ENCODE assay signal across 29 cellular contexts in genomic region chr9:12838546-12838945, GRCh38.
DNase-seq lines count a peak whose midpoint lies in the region; ATAC-seq and TF ChIP-seq lines count a peak whose summit lies in the region.
"Had no signal": no experiment of that assay in that cellular context is flagged by ENCODE, and none has a peak within 500 bp of the region (broad histone marks: within the 10 kb centered on the region; RNA-seq: fewer than 3 reads in every experiment).

No MANE protein-coding gene starts in this region.

- no peak for TF ChIP-seq CTCF in astrocyte of the spinal cord (IDR thresholded peaks at IDR 0.05; ENCODE audit: low read depth, low read length)
- TF ChIP-seq CTCF in fibroblast of the aortic adventitia (IDR thresholded peaks at IDR 0.05; ENCODE audit: insufficient read depth, low read length): no peak
- no peak for TF ChIP-seq CTCF in osteocyte (IDR thresholded peaks at IDR 0.05)

- peaks cover 20% of the 10 kb centered on the region for H3K9me3 Mint-ChIP-seq in osteocyte (ENCODE audit: unreplicated experiment)

- H3K4me3 ChIP-seq in astrocyte of the spinal cord (ENCODE audit: low read depth, low read length) (no peak overlapping the region), fibroblast of the aortic adventitia (ENCODE audit: low read depth, low read length) (no peak overlapping the region)
- H3K4me3 ChIP-seq: colonic mucosa, heart right ventricle, smooth muscle cell, vagina had no signal

- H3K4me1 Mint-ChIP-seq in osteocyte (ENCODE audit: unreplicated experiment): peaks cover 8% of the 10 kb centered on the region
- H3K4me1 Mint-ChIP-seq: activated naive CD8-positive, alpha-beta T cell treated with anti-CD3 and anti-CD28 coated beads, Interleukin-2, amount 50 U/mL, for 24 hours; neural crest cell had no signal

- in situ Hi-C loops in astrocyte of the spinal cord (cut with HindIII; ENCODE audit: low sequenced_read_pairs): no loop called here

- DNase-seq in EH (ENCODE audit: low read depth) (peak; percentile 31), astrocyte of the spinal cord (ENCODE audit: low read depth, low spot score) (peak; percentile 19), fibroblast of the aortic adventitia (ENCODE audit: low read depth) (peak; percentile 56), osteocyte (ENCODE audit: extremely low spot score, unreplicated experiment) (no peak), NCI-H1436 treated with DMSO at 0.1 percent for 48 hours (lab: John Stamatoyannopoulos, UW) (no peak), globus pallidus (ENCODE audit: low spot score) (no peak)
- DNase-seq: ACHN; activated CD4-positive, alpha-beta memory T cell treated with anti-CD3 and anti-CD28 coated beads for 36 hours; activated CD4-positive, CD25-positive, alpha-beta regulatory T cell treated with anti-CD3 and anti-CD28 coated beads, Interleukin-2, amount 50 U/mL, for 72 hours; activated naive CD8-positive, alpha-beta T cell treated with anti-CD3 and anti-CD28 coated beads, Interleukin-2, amount 50 U/mL, for 24 hours; activated T-cell treated with anti-CD3 and anti-CD28 coated beads, Interleukin-2, amount 50 U/mL, for 72 hours; C1 segment of cervical spinal cord; colonic mucosa; effector CD8-positive, alpha-beta T cell; foreskin keratinocyte; H7; heart right ventricle; Karpas-422; mammary epithelial cell; NCI-H446; NCI-H774; SHP77 treated with DMSO at 0.1 percent for 48 hours had no signal

- H3K4me3 Mint-ChIP-seq in osteocyte (ENCODE audit: unreplicated experiment): no peak overlapping the region
- H3K4me3 Mint-ChIP-seq: activated CD4-positive, alpha-beta memory T cell treated with anti-CD3 and anti-CD28 coated beads for 36 hours; activated naive CD8-positive, alpha-beta T cell treated with anti-CD3 and anti-CD28 coated beads, Interleukin-2, amount 50 U/mL, for 24 hours; activated T-cell treated with anti-CD3 and anti-CD28 coated beads, Interleukin-2, amount 50 U/mL, for 72 hours; neural crest cell; stimulated activated naive CD8-positive, alpha-beta T cell treated with anti-CD3 and anti-CD28 coated beads, Interleukin-15, Interleukin-2, amounts not matched to agents 100 ng/mL and 50 ng/mL, for 24 hours; T-helper 2 cell treated with Interferon-gamma antibody and Interleukin-4, amounts not matched to agents 5 μg/mL and 100 μg/mL, for 36 hours had no signal

- ATAC-seq in HG03354 (IDR thresholded peaks at IDR 0.05; ENCODE audit: poor library complexity, severe bottlenecking, unreplicated experiment): no peak
- ATAC-seq in HG03571 (IDR thresholded peaks at IDR 0.05; ENCODE audit: unreplicated experiment): no peak
- ATAC-seq: activated naive CD8-positive, alpha-beta T cell treated with anti-CD3 and anti-CD28 coated beads, Interleukin-2, amount 50 U/mL, for 24 hours; activated T-cell treated with anti-CD3 and anti-CD28 coated beads, Interleukin-2, amount 50 U/mL, for 72 hours; foreskin keratinocyte; heart right ventricle had no signal

- peaks cover 12% of the 10 kb centered on the region for H3K36me3 Mint-ChIP-seq in osteocyte (ENCODE audit: unreplicated experiment)
- H3K36me3 Mint-ChIP-seq: activated CD4-positive, alpha-beta memory T cell treated with anti-CD3 and anti-CD28 coated beads for 36 hours had no signal

- H3K27me3 Mint-ChIP-seq in osteocyte (ENCODE audit: unreplicated experiment): no peaks in the 10 kb centered on the region
- H3K27me3 Mint-ChIP-seq: activated CD4-positive, alpha-beta memory T cell treated with anti-CD3 and anti-CD28 coated beads for 36 hours; activated naive CD8-positive, alpha-beta T cell treated with anti-CD3 and anti-CD28 coated beads, Interleukin-2, amount 50 U/mL, for 24 hours; stimulated activated naive CD8-positive, alpha-beta T cell treated with anti-CD3 and anti-CD28 coated beads, Interleukin-15, Interleukin-2, amounts not matched to agents 100 ng/mL and 50 ng/mL, for 24 hours had no signal

- peak overlapping the region; percentile 45 for H3K27ac Mint-ChIP-seq in osteocyte (ENCODE audit: unreplicated experiment)
- H3K27ac Mint-ChIP-seq: activated CD4-positive, alpha-beta memory T cell treated with anti-CD3 and anti-CD28 coated beads for 36 hours; activated naive CD8-positive, alpha-beta T cell treated with anti-CD3 and anti-CD28 coated beads, Interleukin-2, amount 50 U/mL, for 24 hours; activated T-cell treated with anti-CD3 and anti-CD28 coated beads, Interleukin-2, amount 50 U/mL, for 72 hours; stimulated activated naive CD8-positive, alpha-beta T cell treated with anti-CD3 and anti-CD28 coated beads, Interleukin-15, Interleukin-2, amounts not matched to agents 100 ng/mL and 50 ng/mL, for 24 hours; T-helper 2 cell treated with Interferon-gamma antibody and Interleukin-4, amounts not matched to agents 5 μg/mL and 100 μg/mL, for 36 hours had no signal

Comparison
In these comparisons a context has a peak if more than half of its experiments do, and no peak if none do; other contexts are left out.
1. DNase-seq: peak in EH (single experiment), astrocyte of the spinal cord (single experiment) and fibroblast of the aortic adventitia (single experiment); none in osteocyte (single experiment), NCI-H1436 treated with DMSO at 0.1 percent for 48 hours (single experiment) and globus pallidus (single experiment).